In genomic region chr2:65158557-65158956, GRCh38 we compare ENCODE assay signal across 29 cellular contexts.
"Had no signal": no experiment of that assay in that cellular context is flagged by ENCODE, and none has a peak within 500 bp of the region (broad histone marks: within the 10 kb centered on the region; RNA-seq: fewer than 3 reads in every experiment).

No MANE protein-coding gene starts in this region.

- H3K4me3 Mint-ChIP-seq: activated CD4-positive, alpha-beta T cell treated with anti-CD3 and anti-CD28 coated beads, Interleukin-2, amount 10 ng/mL, durations not matched to agents 7 days and 5 days; activated CD8-positive, alpha-beta T cell treated with anti-CD3 and anti-CD28 coated beads for 36 hours; activated T-cell treated with anti-CD3 and anti-CD28 coated beads, Interleukin-2, amount 50 U/mL, for 4 hours; activated T-helper 17 cell treated with anti-CD3 and anti-CD28 coated beads, Interleukin-2, amount 50 U/mL, for 72 hours; central memory CD8-positive, alpha-beta T cell; nephron progenitor cell; stimulated activated naive B cell treated with anti-CD40 and anti-IgM and Interleukin-4, amounts not matched to agents 10 μg/mL and 1 μg/mL and 100 μg/mL, for 72 hours; T-helper 17 cell had no signal

- H3K4me3 ChIP-seq: esophagus muscularis mucosa, heart left ventricle, left ventricle myocardium inferior, lung, ovary, right atrium auricular region, suprapubic skin, tibial nerve had no signal

- H3K36me3 ChIP-seq: esophagus muscularis mucosa, heart left ventricle, left ventricle myocardium inferior, neutrophil, ovary, right atrium auricular region, suprapubic skin, tibial nerve had no signal

- H3K27ac Mint-ChIP-seq: activated CD8-positive, alpha-beta T cell treated with anti-CD3 and anti-CD28 coated beads for 36 hours; activated T-helper 17 cell treated with anti-CD3 and anti-CD28 coated beads, Interleukin-2, amount 50 U/mL, for 72 hours; nephron progenitor cell; stimulated activated naive B cell treated with anti-CD40 and anti-IgM and Interleukin-4, amounts not matched to agents 10 μg/mL and 1 μg/mL and 100 μg/mL, for 72 hours; T-helper 17 cell had no signal

- H3K4me1 ChIP-seq: foreskin keratinocyte, right atrium auricular region, suprapubic skin had no signal

- H3K27me3 Mint-ChIP-seq: activated CD4-positive, alpha-beta T cell treated with anti-CD3 and anti-CD28 coated beads, Interleukin-2, amount 10 ng/mL, durations not matched to agents 7 days and 5 days; activated CD8-positive, alpha-beta T cell treated with anti-CD3 and anti-CD28 coated beads for 36 hours; activated T-helper 17 cell treated with anti-CD3 and anti-CD28 coated beads, Interleukin-2, amount 50 U/mL, for 72 hours; central memory CD8-positive, alpha-beta T cell; stimulated activated naive B cell treated with anti-CD40 and anti-IgM and Interleukin-4, amounts not matched to agents 10 μg/mL and 1 μg/mL and 100 μg/mL, for 72 hours; T-helper 17 cell had no signal

- H3K4me1 Mint-ChIP-seq: central memory CD8-positive, alpha-beta T cell had no signal

- H3K9me3 Mint-ChIP-seq: activated CD4-positive, alpha-beta T cell treated with anti-CD3 and anti-CD28 coated beads, Interleukin-2, amount 10 ng/mL, durations not matched to agents 7 days and 5 days; activated CD8-positive, alpha-beta T cell treated with anti-CD3 and anti-CD28 coated beads for 36 hours; activated T-cell treated with anti-CD3 and anti-CD28 coated beads, Interleukin-2, amount 50 U/mL, for 4 hours; activated T-helper 17 cell treated with anti-CD3 and anti-CD28 coated beads, Interleukin-2, amount 50 U/mL, for 72 hours; central memory CD8-positive, alpha-beta T cell; stimulated activated naive B cell treated with anti-CD40 and anti-IgM and Interleukin-4, amounts not matched to agents 10 μg/mL and 1 μg/mL and 100 μg/mL, for 72 hours had no signal

- H3K27ac ChIP-seq: esophagus muscularis mucosa, foreskin keratinocyte, heart left ventricle, left ventricle myocardium inferior, neutrophil, ovary, right atrium auricular region, suprapubic skin, tibial nerve had no signal

- FAIRE-seq: bronchial epithelial cell had no signal

- H3K36me3 Mint-ChIP-seq: stimulated activated naive B cell treated with anti-CD40 and anti-IgM and Interleukin-4, amounts not matched to agents 10 μg/mL and 1 μg/mL and 100 μg/mL, for 72 hours had no signal

- H3K27me3 ChIP-seq: esophagus muscularis mucosa, foreskin keratinocyte, heart left ventricle, neutrophil, ovary, right atrium auricular region, suprapubic skin, tibial nerve had no signal

- DNase-seq: activated CD4-positive, alpha-beta T cell treated with anti-CD3 and anti-CD28 coated beads, Interleukin-2, amount 10 ng/mL, durations not matched to agents 7 days and 5 days; activated CD4-positive, CD25-positive, alpha-beta regulatory T cell treated with anti-CD3 and anti-CD28 coated beads, Interleukin-2, amount 50 U/mL, for 72 hours; activated CD8-positive, alpha-beta T cell treated with anti-CD3 and anti-CD28 coated beads for 36 hours; activated gamma-delta T cell treated with Interleukin-2 at 50 U/mL for 16 hours; activated naive CD4-positive, alpha-beta T cell treated with anti-CD3 and anti-CD28 coated beads, Interleukin-2, amount 50 U/mL, for 16 hours; activated T-cell treated with anti-CD3 and anti-CD28 coated beads, Interleukin-2, amount 50 U/mL, for 4 hours; amniotic stem cell; dermis blood vessel endothelial cell; effector CD4-positive, alpha-beta T cell; foreskin keratinocyte; heart left ventricle; kidney glomerular epithelial cell; left ventricle myocardium inferior; mesendoderm; nephron progenitor cell; ovary; stimulated activated CD4-positive, alpha-beta T cell treated with anti-CD3 and anti-CD28 coated beads, Interleukin-15, amount 100 ng/mL, for 24 hours; stimulated activated CD4-positive, alpha-beta T cell treated with anti-CD3 and anti-CD28 coated beads, Interleukin-2, amount 100 ng/mL, for 24 hours; stimulated activated naive B cell treated with anti-CD40 and anti-IgM and Interleukin-4, amounts not matched to agents 10 μg/mL and 1 μg/mL and 100 μg/mL, for 72 hours; T-helper 17 cell had no signal

- H3K9me3 ChIP-seq: esophagus muscularis mucosa, heart left ventricle, left ventricle myocardium inferior, neutrophil, ovary, right atrium auricular region, suprapubic skin, tibial nerve had no signal

- ATAC-seq: activated CD8-positive, alpha-beta T cell treated with anti-CD3 and anti-CD28 coated beads for 36 hours; activated T-cell treated with anti-CD3 and anti-CD28 coated beads, Interleukin-2, amount 50 U/mL, for 4 hours; activated T-helper 17 cell treated with anti-CD3 and anti-CD28 coated beads, Interleukin-2, amount 50 U/mL, for 72 hours; foreskin keratinocyte; heart left ventricle; stimulated activated naive B cell treated with anti-CD40 and anti-IgM and Interleukin-4, amounts not matched to agents 10 μg/mL and 1 μg/mL and 100 μg/mL, for 72 hours; T-helper 17 cell had no signal
